Comparison of ENCODE assay signal across 10 cellular contexts in the genomic region with DNA sequence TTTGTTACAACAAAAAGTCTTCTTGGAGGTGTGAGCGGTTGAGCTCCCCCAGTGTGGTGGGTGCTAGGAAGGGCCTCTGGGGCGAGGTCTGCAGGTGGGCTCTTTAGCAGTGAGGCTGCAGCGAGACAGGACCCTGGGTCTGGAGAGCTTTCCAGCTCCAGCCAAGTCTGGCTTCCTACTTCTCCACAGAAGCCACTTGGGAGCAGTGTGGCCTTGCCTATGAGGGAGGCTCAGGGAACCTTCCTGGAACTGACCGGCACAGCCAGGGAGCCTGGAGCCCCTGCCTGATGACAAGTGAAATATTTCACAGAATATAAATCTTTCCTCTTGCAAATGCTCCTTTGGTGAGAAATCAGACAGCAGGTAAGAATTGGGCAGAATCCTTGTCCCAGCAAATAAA.
A peak's percentile ranks its signal among the peaks of the same experiment; 100 is the strongest.
DNase-seq lines count a peak whose midpoint lies in the region; ATAC-seq and TF ChIP-seq lines count a peak whose summit lies in the region.
"Had no signal": no experiment of that assay in that cellular context is flagged by ENCODE, and none has a peak within 500 bp of the region (broad histone marks: within the 10 kb centered on the region; RNA-seq: fewer than 3 reads in every experiment).

No MANE protein-coding gene starts in this region.

- no peak overlapping the region for H3K27ac ChIP-seq in spleen
- H3K27ac ChIP-seq: HL-60, tibial nerve had no signal

- H3K4me1 Mint-ChIP-seq in Caco-2 (ENCODE audit: low read depth, unreplicated experiment) = no peaks in the 10 kb centered on the region
- H3K4me1 Mint-ChIP-seq in nephron = peaks cover 18% of the 10 kb centered on the region
- no peaks in the 10 kb centered on the region for H3K4me1 Mint-ChIP-seq in activated naive CD4-positive, alpha-beta T cell treated with anti-CD3 and anti-CD28 coated beads for 36 hours (ENCODE audit: low read depth)

- TF ChIP-seq CTCF in Caco-2 (IDR thresholded peaks at IDR 0.05; ENCODE audit: insufficient read depth in 1 of 2, low read depth in 1 of 2, low read length in 1 of 2, severe bottlenecking in 1 of 2, unreplicated experiment in 1 of 2) (no peak), nephron (IDR thresholded peaks at IDR 0.05; ENCODE audit: unreplicated experiment in 3 of 3) (peak; percentile 53 to 69 (median 56)), spleen (IDR thresholded peaks at IDR 0.05 in 8 of 11, conservative IDR thresholded peaks at IDR 0.05 in 3 of 11) (peak in 5 of 11 experiments; percentile 10 to 27 (median 15))

- DNase-seq in Caco-2 (peak; percentile 22 to 50), NCI-H146 treated with DMSO at 0.1 percent for 48 hours (lab: John Stamatoyannopoulos, UW; ENCODE audit: unreplicated experiment) (peak; percentile 22), putamen (ENCODE audit: low spot score) (no peak), epidermal melanocyte (ENCODE audit: insufficient read length, low spot score) (no peak), spleen (no peak)
- DNase-seq in activated naive CD4-positive, alpha-beta T cell treated with anti-CD3 and anti-CD28 coated beads for 36 hours = no peak

- H3K27ac Mint-ChIP-seq in Caco-2 (ENCODE audit: unreplicated experiment) = no peak overlapping the region
- H3K27ac Mint-ChIP-seq in nephron = peak overlapping the region in 2 of 3 experiments; percentile 10 to 78
- no peak overlapping the region for H3K27ac Mint-ChIP-seq in activated naive CD4-positive, alpha-beta T cell treated with anti-CD3 and anti-CD28 coated beads for 36 hours

- TF ChIP-seq POLR2A in spleen (IDR thresholded peaks at IDR 0.05) = no peak

- CTCF ChIA-PET in Caco-2 (lab: Charles Lee) = no interaction called here
- CTCF ChIA-PET in activated naive CD4-positive, alpha-beta T cell treated with anti-CD3 and anti-CD28 coated beads for 36 hours (lab: Charles Lee) = no interaction called here

- H3K4me3 Mint-ChIP-seq in Caco-2 (ENCODE audit: unreplicated experiment) (no peak overlapping the region), nephron (no peak overlapping the region)
- no peak overlapping the region for H3K4me3 Mint-ChIP-seq in activated naive CD4-positive, alpha-beta T cell treated with anti-CD3 and anti-CD28 coated beads for 36 hours

- no peak overlapping the region for H3K4me3 ChIP-seq in Caco-2 (ENCODE audit: low read depth, low read length)
- no peak overlapping the region for H3K4me3 ChIP-seq in spleen
- H3K4me3 ChIP-seq: tibial nerve had no signal

- POLR2A ChIA-PET in Caco-2 (lab: Charles Lee) = no interaction called here

- BruUV-seq in Caco-2 (replicated peaks; lab: Mats Ljungman, UMichigan) = no TSS peak

- H3K27me3 Mint-ChIP-seq in Caco-2 (ENCODE audit: insufficient read depth, unreplicated experiment) (peaks cover 19% of the 10 kb centered on the region), nephron (ENCODE audit: low read depth) (no peaks in the 10 kb centered on the region)
- peaks cover 7% of the 10 kb centered on the region for H3K27me3 Mint-ChIP-seq in activated naive CD4-positive, alpha-beta T cell treated with anti-CD3 and anti-CD28 coated beads for 36 hours (ENCODE audit: low read depth)

- intact Hi-C loops in Caco-2 (cut with micrococcal nuclease; ENCODE audit: unreplicated experiment) (loop anchor here (1.0 to 5.0 kb wide), 2 partner anchors 79 to 705 kb away; no protein-coding TSS in a partner anchor), spleen (cut with DNase I; ENCODE audit: low total_unique reads) (no loop called here)
- intact Hi-C loops in activated naive CD4-positive, alpha-beta T cell treated with anti-CD3 and anti-CD28 coated beads for 36 hours (cut with micrococcal nuclease) = no loop called here

- peak; percentile 55 for ATAC-seq in esophagus mucosa

- H3K4me1 ChIP-seq in Caco-2 = no peaks in the 10 kb centered on the region
- H3K4me1 ChIP-seq in spleen = no peaks in the 10 kb centered on the region
- H3K4me1 ChIP-seq: tibial nerve had no signal

- H3K9me3 ChIP-seq in Caco-2 (peaks cover 6% of the 10 kb centered on the region; the same call in 1 of the 2 replicates), spleen (peaks cover 0 to 7% (median 0%) of the 10 kb centered on the region in 8 donors)

- no peaks in the 10 kb centered on the region for H3K36me3 Mint-ChIP-seq in Caco-2 (ENCODE audit: insufficient read depth, unreplicated experiment)
- H3K36me3 Mint-ChIP-seq in nephron (ENCODE audit: low read depth) = peaks cover 5% of the 10 kb centered on the region
- no peaks in the 10 kb centered on the region for H3K36me3 Mint-ChIP-seq in activated naive CD4-positive, alpha-beta T cell treated with anti-CD3 and anti-CD28 coated beads for 36 hours (ENCODE audit: low read depth)

- 48 to 78% (median 66%) methylated on average over 4 of the region's 4 CpGs for WGBS in spleen, 5 donors

- H3K9me3 Mint-ChIP-seq in Caco-2 (ENCODE audit: unreplicated experiment) (peaks cover 7% of the 10 kb centered on the region), nephron (peaks cover 9% of the 10 kb centered on the region)
- H3K9me3 Mint-ChIP-seq in activated naive CD4-positive, alpha-beta T cell treated with anti-CD3 and anti-CD28 coated beads for 36 hours = no peaks in the 10 kb centered on the region

- H3K27me3 ChIP-seq in Caco-2 (replicated peaks; ENCODE audit: control insufficient read depth, insufficient read depth, low read length) (no peaks in the 10 kb centered on the region), spleen (replicated peaks in 1 of 7) (no peaks in the 10 kb centered on the region)
- H3K27me3 ChIP-seq: tibial nerve had no signal

- no peaks in the 10 kb centered on the region for H3K36me3 ChIP-seq in Caco-2 (ENCODE audit: control insufficient read depth, insufficient read depth, low read length)
- H3K36me3 ChIP-seq in spleen = no peaks in the 10 kb centered on the region
- H3K36me3 ChIP-seq: tibial nerve had no signal

Comparison
In these comparisons a context has a peak if more than half of its experiments do, and no peak if none do; other contexts are left out.
1. DNase-seq: peak in Caco-2 (2 of 2) and NCI-H146 treated with DMSO at 0.1 percent for 48 hours (single experiment); none in putamen (single experiment), activated naive CD4-positive, alpha-beta T cell treated with anti-CD3 and anti-CD28 coated beads for 36 hours (single experiment), epidermal melanocyte (single experiment) and spleen (single experiment).
2. H3K27ac Mint-ChIP-seq: peak in nephron (2 of 3); none in Caco-2 (single experiment) and activated naive CD4-positive, alpha-beta T cell treated with anti-CD3 and anti-CD28 coated beads for 36 hours (single experiment).
3. CTCF ChIP-seq: peak in nephron (3 of 3); none in Caco-2 (0 of 2).